ENCODE assay signal across 28 cellular contexts in genomic region chr5:79837707-79838620, GRCh38.
DNase-seq lines count a peak whose midpoint lies in the region; ATAC-seq and TF ChIP-seq lines count a peak whose summit lies in the region.
"Had no signal": no experiment of that assay in that cellular context is flagged by ENCODE, and none has a peak within 500 bp of the region (broad histone marks: within the 10 kb centered on the region; RNA-seq: fewer than 3 reads in every experiment).

No MANE protein-coding gene starts in this region.

- H3K4me1 ChIP-seq in right atrium auricular region: peaks cover 0 to 14% of the 10 kb centered on the region in 2 donors
- H3K4me1 ChIP-seq in right cardiac atrium (ENCODE audit: control insufficient read depth, insufficient read depth, low read length): no peaks in the 10 kb centered on the region
- H3K4me1 ChIP-seq: ascending aorta, HAP-1, spleen had no signal

- no peaks in the 10 kb centered on the region for H3K36me3 ChIP-seq in right atrium auricular region
- H3K36me3 ChIP-seq: ascending aorta; BLaER1 treated with 17β-estradiol and CSF1 and Interleukin-3, amounts not matched to agents 10 nM and 100 nM; HAP-1; left ventricle myocardium inferior; spleen had no signal

- ATAC-seq in right cardiac atrium (no peak), HG03039 (IDR thresholded peaks at IDR 0.05; ENCODE audit: unreplicated experiment) (no peak), GM21723 (IDR thresholded peaks at IDR 0.05; ENCODE audit: unreplicated experiment) (no peak), GM21737 (IDR thresholded peaks at IDR 0.05; ENCODE audit: unreplicated experiment) (no peak)
- ATAC-seq: stimulated activated effector memory CD8-positive, alpha-beta T cell treated with anti-CD3 and anti-CD28 coated beads, Interleukin-12 subunit alpha, Interleukin-12 subunit beta, amount 100 ng/mL, for 72 hours had no signal

- DNase-seq in right atrium auricular region (ENCODE audit: low spot score) (peak; percentile 43), right cardiac atrium (no peak), fibroblast of villous mesenchyme (ENCODE audit: low read depth) (peak; percentile 6), pons (ENCODE audit: low spot score) (peak; percentile 11), NCI-H526 (lab: John Stamatoyannopoulos, UW) (no peak)
- DNase-seq: ACHN; activated B cell treated with CpG ODN at 0.5 μM for 24 hours; activated CD4-positive, alpha-beta T cell treated with anti-CD3 and anti-CD28 coated beads, Interleukin-2, amount 50 U/mL, for 4 hours; central memory CD4-positive, alpha-beta T cell; COR-L47; DMS79 treated with DMSO at 0.1 percent for 48 hours; left ventricle myocardium inferior; NCI-H1092; NCI-H1930; PC-9; Right ventricle myocardium superior; spleen; stimulated activated CD4-positive, alpha-beta T cell treated with anti-CD3 and anti-CD28 coated beads, Interleukin-2, amount 100 ng/mL, for 48 hours; T1000 had no signal

- H3K4me3 ChIP-seq in right atrium auricular region (no peak overlapping the region), right cardiac atrium (ENCODE audit: low read length) (no peak overlapping the region), fibroblast of villous mesenchyme (ENCODE audit: low read depth, low read length) (no peak overlapping the region)
- H3K4me3 ChIP-seq: ascending aorta; BLaER1 treated with 17β-estradiol and CSF1 and Interleukin-3, amounts not matched to agents 10 nM and 100 nM; HAP-1; hepatocyte; left ventricle myocardium inferior; PC-9; spleen had no signal

- H3K27ac ChIP-seq in right atrium auricular region (no peak overlapping the region), right cardiac atrium (ENCODE audit: low read length) (no peak overlapping the region)
- H3K27ac ChIP-seq: ascending aorta; BLaER1 treated with 17β-estradiol and CSF1 and Interleukin-3, amounts not matched to agents 10 nM and 100 nM; epithelial cell of prostate; hepatocyte; left ventricle myocardium inferior; PC-9; spleen had no signal

- 75% methylated on average over 6 of the region's 6 CpGs for WGBS in right cardiac atrium

- H3K9me3 ChIP-seq in right atrium auricular region (no peaks in the 10 kb centered on the region), right cardiac atrium (ENCODE audit: control insufficient read depth, low read length) (no peaks in the 10 kb centered on the region)
- H3K9me3 ChIP-seq: ascending aorta; BLaER1 treated with 17β-estradiol and CSF1 and Interleukin-3, amounts not matched to agents 10 nM and 100 nM; HAP-1; left ventricle myocardium inferior; spleen had no signal

- intact Hi-C loops in right cardiac atrium (cut with DNase I): no loop called here

- H3K27me3 ChIP-seq in right atrium auricular region: no peaks in the 10 kb centered on the region
- H3K27me3 ChIP-seq in right cardiac atrium (ENCODE audit: control insufficient read depth, insufficient read depth): no peaks in the 10 kb centered on the region
- H3K27me3 ChIP-seq: ascending aorta; BLaER1 treated with 17β-estradiol and CSF1 and Interleukin-3, amounts not matched to agents 10 nM and 100 nM; hepatocyte had no signal

- TF ChIP-seq CTCF in right atrium auricular region (IDR thresholded peaks at IDR 0.05): no peak
- no peak for TF ChIP-seq CTCF in fibroblast of villous mesenchyme (IDR thresholded peaks at IDR 0.05; ENCODE audit: insufficient read depth, low read depth, low read length)

Comparison
In these comparisons a context has a peak if more than half of its experiments do, and no peak if none do; other contexts are left out.
1. DNase-seq: peak in right atrium auricular region (single experiment), fibroblast of villous mesenchyme (single experiment) and pons (single experiment); none in right cardiac atrium (0 of 3) and NCI-H526 (0 of 2).